Comparison of ENCODE assay signal across 16 cellular contexts in genomic region chr2:96509847-96510230, GRCh38. TPM values are rescaled to one million over a fixed set of nuclear protein-coding genes. Genes with fewer than 3 reads are reported as not detected.
DNase-seq lines count a peak whose midpoint lies in the region; ATAC-seq and TF ChIP-seq lines count a peak whose summit lies in the region.
"Had no signal": no experiment of that assay in that cellular context is flagged by ENCODE, and none has a peak within 500 bp of the region (broad histone marks: within the 10 kb centered on the region; RNA-seq: fewer than 3 reads in every experiment).

No MANE protein-coding gene starts in this region.

- no peaks in the 10 kb centered on the region for H3K79me2 ChIP-seq in GM23338 (replicated peaks; ENCODE audit: insufficient read depth)
- no peaks in the 10 kb centered on the region for H3K79me2 ChIP-seq in Loucy (ENCODE audit: insufficient read depth, low read length)
- H3K79me2 ChIP-seq in hepatocyte, result no peaks in the 10 kb centered on the region

- H3K9me2 ChIP-seq in GM23338 (ENCODE audit: insufficient read depth) (no peaks in the 10 kb centered on the region), Loucy (replicated peaks; ENCODE audit: low read depth, low read length) (no peaks in the 10 kb centered on the region), hepatocyte (replicated peaks; ENCODE audit: insufficient read depth) (no peaks in the 10 kb centered on the region)

- H3K27me3 Mint-ChIP-seq in GM23338 (ENCODE audit: insufficient read depth, low read depth, poor library complexity), result peaks cover 26% of the 10 kb centered on the region
- H3K27me3 Mint-ChIP-seq in progenitor cell of endocrine pancreas, result peaks cover 28% of the 10 kb centered on the region

- H4K20me1 ChIP-seq in GM23338 (replicated peaks; ENCODE audit: insufficient read depth) (no peaks in the 10 kb centered on the region), Loucy (ENCODE audit: insufficient read depth, low read length, poor library complexity, severe bottlenecking) (no peaks in the 10 kb centered on the region), hepatocyte (ENCODE audit: insufficient read depth, poor library complexity, severe bottlenecking) (no peaks in the 10 kb centered on the region)

- H3K4me1 ChIP-seq in GM23338 (ENCODE audit: insufficient read depth), result peaks cover 3% of the 10 kb centered on the region; the same call in 1 of the 2 replicates
- H3K4me1 ChIP-seq in Loucy (ENCODE audit: insufficient read depth, low read length, poor library complexity, severe bottlenecking), result no peaks in the 10 kb centered on the region
- peaks cover 18% of the 10 kb centered on the region for H3K4me1 ChIP-seq in hepatocyte (ENCODE audit: insufficient read depth)
- H3K4me1 ChIP-seq in ovary (ENCODE audit: insufficient read depth), result peaks cover 2% of the 10 kb centered on the region

- H3K4me3 ChIP-seq in GM23338 (peak overlapping the region; percentile 63), Loucy (ENCODE audit: low read length, poor library complexity, severe bottlenecking) (no peak overlapping the region), hepatocyte (no peak overlapping the region), ovary (no peak overlapping the region)
- H3K4me3 ChIP-seq: MG63, transverse colon had no signal

- H3K27me3 ChIP-seq in GM23338 (ENCODE audit: insufficient read depth), result peaks cover 10% of the 10 kb centered on the region
- H3K27me3 ChIP-seq in Loucy (ENCODE audit: insufficient read depth, low read length, poor library complexity, severe bottlenecking), result no peaks in the 10 kb centered on the region
- no peaks in the 10 kb centered on the region for H3K27me3 ChIP-seq in hepatocyte
- no peaks in the 10 kb centered on the region for H3K27me3 ChIP-seq in ovary
- H3K27me3 ChIP-seq: dorsolateral prefrontal cortex, MG63, transverse colon had no signal

- H3F3A ChIP-seq in GM23338 (replicated peaks; ENCODE audit: low read depth) (0 out of 2 replicates have a peak, but pooled peaks cover 2% of the 10 kb centered on the region), Loucy (ENCODE audit: low read depth) (no peaks in the 10 kb centered on the region)

- no peak for TF ChIP-seq POLR2A in ovary (IDR thresholded peaks at IDR 0.05)

- H3K9ac ChIP-seq in Loucy (ENCODE audit: low read depth, low read length, poor library complexity, severe bottlenecking), result no peak overlapping the region

- no peak for TF ChIP-seq CTCF in GM23338 (conservative IDR thresholded peaks at IDR 0.05; ENCODE audit: low read depth in 2 of 2)
- TF ChIP-seq CTCF in Loucy (conservative IDR thresholded peaks at IDR 0.05; ENCODE audit: low read length), result no peak
- TF ChIP-seq CTCF in hepatocyte (IDR thresholded peaks at IDR 0.05; ENCODE audit: poor library complexity), result no peak
- no peak for TF ChIP-seq CTCF in progenitor cell of endocrine pancreas (IDR thresholded peaks at IDR 0.05; ENCODE audit: unreplicated experiment)
- TF ChIP-seq CTCF in ovary (IDR thresholded peaks at IDR 0.05), result no peak

- TF ChIP-seq EP300 in ovary (IDR thresholded peaks at IDR 0.05), result no peak

- H3K4me3 Mint-ChIP-seq in GM23338 (peak overlapping the region; percentile 60), progenitor cell of endocrine pancreas (ENCODE audit: low read depth) (no peak overlapping the region)
- H3K4me3 Mint-ChIP-seq: activated CD4-positive, alpha-beta T cell treated with anti-CD3 and anti-CD28 coated beads, Interleukin-2, amount 10 ng/mL, durations not matched to agents 7 days and 5 days; CD8-positive, alpha-beta T cell had no signal

- peak overlapping the region; percentile 98 for H2AFZ ChIP-seq in GM23338
- H2AFZ ChIP-seq in Loucy (ENCODE audit: low read length), result peak overlapping the region; percentile 17; the same call in 1 of the 2 replicates
- no peak overlapping the region for H2AFZ ChIP-seq in hepatocyte

- H3K27ac Mint-ChIP-seq in GM23338 (no peak overlapping the region), progenitor cell of endocrine pancreas (peak overlapping the region; percentile 49)
- H3K27ac Mint-ChIP-seq: CD8-positive, alpha-beta T cell had no signal

- DNase-seq in GM23338 (ENCODE audit: low spot score), result no peak
- DNase-seq in hepatocyte (ENCODE audit: low spot score), result no peak
- DNase-seq in progenitor cell of endocrine pancreas (ENCODE audit: low spot score, unreplicated experiment), result no peak
- DNase-seq in ovary, result no peak
- no peak for DNase-seq in OCI-M1 (lab: John Stamatoyannopoulos, UW)
- DNase-seq: SIG-M5 had no signal

- H3K4me2 ChIP-seq in GM23338 (peak overlapping the region; percentile 82), Loucy (ENCODE audit: low read depth, low read length, poor library complexity, severe bottlenecking) (no peak overlapping the region), hepatocyte (peak overlapping the region; percentile 38)

- H3K9me3 Mint-ChIP-seq in GM23338, result peaks cover 5% of the 10 kb centered on the region; the same call in 2 of the 3 replicates
- no peaks in the 10 kb centered on the region for H3K9me3 Mint-ChIP-seq in progenitor cell of endocrine pancreas (ENCODE audit: low read depth)
- H3K9me3 Mint-ChIP-seq: CD8-positive, alpha-beta T cell; naive B cell had no signal

- H3K4me1 Mint-ChIP-seq in GM23338 (peaks cover 17% of the 10 kb centered on the region), progenitor cell of endocrine pancreas (ENCODE audit: low read depth) (peaks cover 19% of the 10 kb centered on the region)

- WGBS in hepatocyte (ENCODE audit: low lambda C conversion rate, missing lambda C conversion rate), result 58% methylated on average over 9 of the region's 11 CpGs
- 40 to 46% (median 41%) methylated on average over 11 of the region's 11 CpGs for WGBS in ovary, 3 donors

- intact Hi-C loops in ovary (cut with DNase I), result loop anchor here (5.0 to 10.0 kb wide), 4 partner anchors 103 to 505 kb away; partner anchors contain the start of gene ASTL (in 3 of the 4)

- H3K36me3 ChIP-seq in GM23338 (ENCODE audit: insufficient read depth) (no peaks in the 10 kb centered on the region; the same call in 1 of the 2 replicates), Loucy (ENCODE audit: insufficient read depth, low read length) (no peaks in the 10 kb centered on the region), hepatocyte (replicated peaks; ENCODE audit: insufficient read depth, low read depth) (no peaks in the 10 kb centered on the region), ovary (no peaks in the 10 kb centered on the region)
- H3K36me3 ChIP-seq: MG63, transverse colon had no signal

- H3K9me3 ChIP-seq in Loucy (ENCODE audit: insufficient read depth, low read depth, low read length) (no peaks in the 10 kb centered on the region), hepatocyte (ENCODE audit: low read depth) (no peaks in the 10 kb centered on the region), ovary (no peaks in the 10 kb centered on the region)
- H3K9me3 ChIP-seq: MG63, transverse colon had no signal

- H3K27ac ChIP-seq in GM23338 (ENCODE audit: low read depth) (no peak overlapping the region), hepatocyte (no peak overlapping the region), ovary (no peak overlapping the region)
- H3K27ac ChIP-seq: transverse colon had no signal

- no peaks in the 10 kb centered on the region for H3K36me3 Mint-ChIP-seq in GM23338 (ENCODE audit: low read depth)
- H3K36me3 Mint-ChIP-seq in progenitor cell of endocrine pancreas (ENCODE audit: insufficient read depth), result no peaks in the 10 kb centered on the region
- H3K36me3 Mint-ChIP-seq: CD8-positive, alpha-beta T cell; naive B cell had no signal

- ATAC-seq in GM23338, result no peak; the same call in 1 of the 3 replicates
- ATAC-seq in HG03520 (IDR thresholded peaks at IDR 0.05; ENCODE audit: unreplicated experiment), result no peak
- ATAC-seq in GM19452 (IDR thresholded peaks at IDR 0.05; ENCODE audit: unreplicated experiment), result no peak
- ATAC-seq: CD8-positive, alpha-beta T cell had no signal

TF ChIP-seq in GM23338, 12 proteins besides CTCF, POLR2A, EP300 and RAD21 (continues in another document):
- no peak for TF ChIP-seq ZNF114 (CRISPR knock-in tag; IDR thresholded peaks at IDR 0.05)
- TF ChIP-seq NANOG (IDR thresholded peaks at IDR 0.05; ENCODE audit: borderline replicate concordance), result no peak
- TF ChIP-seq EZH2 (IDR thresholded peaks at IDR 0.05; ENCODE audit: low read depth, unreplicated experiment), result no peak
- TF ChIP-seq, protein P1, sequence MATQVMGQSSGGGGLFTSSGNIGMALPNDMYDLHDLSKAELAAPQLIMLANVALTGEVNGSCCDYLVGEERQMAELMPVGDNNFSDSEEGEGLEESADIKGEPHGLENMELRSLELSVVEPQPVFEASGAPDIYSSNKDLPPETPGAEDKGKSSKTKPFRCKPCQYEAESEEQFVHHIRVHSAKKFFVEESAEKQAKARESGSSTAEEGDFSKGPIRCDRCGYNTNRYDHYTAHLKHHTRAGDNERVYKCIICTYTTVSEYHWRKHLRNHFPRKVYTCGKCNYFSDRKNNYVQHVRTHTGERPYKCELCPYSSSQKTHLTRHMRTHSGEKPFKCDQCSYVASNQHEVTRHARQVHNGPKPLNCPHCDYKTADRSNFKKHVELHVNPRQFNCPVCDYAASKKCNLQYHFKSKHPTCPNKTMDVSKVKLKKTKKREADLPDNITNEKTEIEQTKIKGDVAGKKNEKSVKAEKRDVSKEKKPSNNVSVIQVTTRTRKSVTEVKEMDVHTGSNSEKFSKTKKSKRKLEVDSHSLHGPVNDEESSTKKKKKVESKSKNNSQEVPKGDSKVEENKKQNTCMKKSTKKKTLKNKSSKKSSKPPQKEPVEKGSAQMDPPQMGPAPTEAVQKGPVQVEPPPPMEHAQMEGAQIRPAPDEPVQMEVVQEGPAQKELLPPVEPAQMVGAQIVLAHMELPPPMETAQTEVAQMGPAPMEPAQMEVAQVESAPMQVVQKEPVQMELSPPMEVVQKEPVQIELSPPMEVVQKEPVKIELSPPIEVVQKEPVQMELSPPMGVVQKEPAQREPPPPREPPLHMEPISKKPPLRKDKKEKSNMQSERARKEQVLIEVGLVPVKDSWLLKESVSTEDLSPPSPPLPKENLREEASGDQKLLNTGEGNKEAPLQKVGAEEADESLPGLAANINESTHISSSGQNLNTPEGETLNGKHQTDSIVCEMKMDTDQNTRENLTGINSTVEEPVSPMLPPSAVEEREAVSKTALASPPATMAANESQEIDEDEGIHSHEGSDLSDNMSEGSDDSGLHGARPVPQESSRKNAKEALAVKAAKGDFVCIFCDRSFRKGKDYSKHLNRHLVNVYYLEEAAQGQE (IDR thresholded peaks at IDR 0.05; ENCODE audit: unreplicated experiment), result no peak

RNA-seq across cellular contexts. Expression of gene NEURL3, which starts 4.7 kb away (rescaled TPM):
- not detected in 2 replicates for total RNA-seq in GM23338 (2014; rRNA removed; shearing (Covaris generic))
- 0.21 TPM in 1 of 2 replicates, not detected in the other for polyA plus RNA-seq in GM23338 (2016; fragmentation: Nextera tagmentation; extraction: Ambion mirVana)
- total RNA-seq in hepatocyte, result 6.2 and 8.1 TPM in 2 replicates
- 1.8 and 10.5 TPM in 2 replicates for polyA plus RNA-seq in hepatocyte
- 0.78 and 0.86 TPM in 2 replicates for total RNA-seq in progenitor cell of endocrine pancreas
- total RNA-seq in ovary, result not detected
- under 1 TPM in 1 of 2 donors, not detected in 1; 0.06 TPM for polyA plus RNA-seq in ovary
- total RNA-seq: CD8-positive, alpha-beta T cell; mammary epithelial cell had no signal
- polyA plus RNA-seq: mammary epithelial cell had no signal

RNA-seq across cellular contexts. Expression of gene ARID5A, which starts 26.7 kb away (rescaled TPM):
- total RNA-seq in GM23338 (2014; rRNA removed; shearing (Covaris generic)), result 7.1 and 7.7 TPM in 2 replicates
- polyA plus RNA-seq in GM23338 (2016; fragmentation: Nextera tagmentation; extraction: Ambion mirVana) (5.5 and 5.9 TPM in 2 replicates), hepatocyte (11.9 and 13.3 TPM in 2 replicates), ovary (10 to 100 TPM in 1 of 2 donors, 1 to 10 TPM in 1; 1.5 to 24.4 TPM)
- total RNA-seq in hepatocyte (4.9 and 6.9 TPM in 2 replicates), progenitor cell of endocrine pancreas (7.1 and 7.7 TPM in 2 replicates), ovary (10 to 100 TPM; 11.7 to 46.1 (median 17.1) TPM)
